In genomic region chr6:149140910-149141290, GRCh38 we compare ENCODE assay signal across 10 cellular contexts.
DNase-seq lines count a peak whose midpoint lies in the region; ATAC-seq and TF ChIP-seq lines count a peak whose summit lies in the region.
"Had no signal": no experiment of that assay in that cellular context is flagged by ENCODE, and none has a peak within 500 bp of the region (broad histone marks: within the 10 kb centered on the region; RNA-seq: fewer than 3 reads in every experiment).

No MANE protein-coding gene starts in this region.

- no peaks in the 10 kb centered on the region for H3K27me3 Mint-ChIP-seq in CD8-positive, alpha-beta T cell (ENCODE audit: low read depth)
- no peaks in the 10 kb centered on the region for H3K27me3 Mint-ChIP-seq in endothelial cell (ENCODE audit: unreplicated experiment)

- H3K27me3 ChIP-seq in CD8-positive, alpha-beta T cell (ENCODE audit: insufficient read depth, low read length), result no peaks in the 10 kb centered on the region

- peak; percentile 79 for ATAC-seq in CD8-positive, alpha-beta T cell
- ATAC-seq in GM19397 (IDR thresholded peaks at IDR 0.05; ENCODE audit: unreplicated experiment), result peak; percentile 39
- peak; percentile 58 for ATAC-seq in HG03457 (IDR thresholded peaks at IDR 0.05; ENCODE audit: unreplicated experiment)

- CTCF ChIA-PET in CD8-positive, alpha-beta T cell (lab: Charles Lee), result interaction anchor here (1.1 kb wide), 1 partner anchor 12 kb away, joined by 4 read pairs; no protein-coding TSS in a partner anchor

- intact Hi-C loops in CD8-positive, alpha-beta T cell (cut with DNase I, micrococcal nuclease), result loop anchor here (1.0 to 5.0 kb wide), 5 partner anchors 14 to 176 kb away; partner anchors contain the start of gene TAB2 (in 2 of the 2)

- H3K27ac Mint-ChIP-seq in CD8-positive, alpha-beta T cell, result peak overlapping the region; percentile 98
- peak overlapping the region; percentile 89 for H3K27ac Mint-ChIP-seq in endothelial cell (ENCODE audit: unreplicated experiment)

- H3K9me3 Mint-ChIP-seq in CD8-positive, alpha-beta T cell, result peaks cover 15% of the 10 kb centered on the region
- H3K9me3 Mint-ChIP-seq in endothelial cell (ENCODE audit: unreplicated experiment), result no peaks in the 10 kb centered on the region

- peak overlapping the region; percentile 65 for H3K27ac ChIP-seq in CD8-positive, alpha-beta T cell (ENCODE audit: low read depth, low read length)

- H3K36me3 Mint-ChIP-seq in CD8-positive, alpha-beta T cell, result peaks cover 27% of the 10 kb centered on the region
- no peaks in the 10 kb centered on the region for H3K36me3 Mint-ChIP-seq in endothelial cell (ENCODE audit: low read depth, unreplicated experiment)
- H3K36me3 Mint-ChIP-seq: brain had no signal

- POLR2A ChIA-PET in CD8-positive, alpha-beta T cell (lab: Charles Lee), result interaction anchor here (0.7 to 1.3 kb wide), 4 partner anchors 10 to 177 kb away, joined by 3 to 6 read pairs (median 4); partner anchors contain the start of gene TAB2

- no peak for TF ChIP-seq CTCF in CD8-positive, alpha-beta T cell (IDR thresholded peaks at IDR 0.05)
- no peak for TF ChIP-seq CTCF in endothelial cell (IDR thresholded peaks at IDR 0.05; ENCODE audit: unreplicated experiment)

- H3K9me3 ChIP-seq in CD8-positive, alpha-beta T cell (ENCODE audit: low read length), result peaks cover 4% of the 10 kb centered on the region

- H3K4me1 ChIP-seq in CD8-positive, alpha-beta T cell (ENCODE audit: insufficient read depth, low read length), result peaks cover 26% of the 10 kb centered on the region

- H3K4me3 Mint-ChIP-seq in CD8-positive, alpha-beta T cell, result peak overlapping the region; percentile 71
- H3K4me3 Mint-ChIP-seq in endothelial cell (ENCODE audit: unreplicated experiment), result no peak overlapping the region
- H3K4me3 Mint-ChIP-seq: brain had no signal

- no peak overlapping the region for H3K4me3 ChIP-seq in CD8-positive, alpha-beta T cell (ENCODE audit: low read depth, low read length)

- H3K4me1 Mint-ChIP-seq in CD8-positive, alpha-beta T cell (ENCODE audit: low read depth), result peaks cover 42% of the 10 kb centered on the region
- H3K4me1 Mint-ChIP-seq in endothelial cell (ENCODE audit: unreplicated experiment), result peaks cover 17% of the 10 kb centered on the region
- H3K4me1 Mint-ChIP-seq: brain had no signal

- no peaks in the 10 kb centered on the region for H3K36me3 ChIP-seq in CD8-positive, alpha-beta T cell (ENCODE audit: insufficient read depth, low read length)

- no peak for DNase-seq in CD8-positive, alpha-beta T cell
- no peak for DNase-seq in endothelial cell (ENCODE audit: low spot score)
- DNase-seq in NCI-H82 (lab: John Stamatoyannopoulos, UW), result no peak
- DNase-seq in NOMO-1 treated with dmso at 0.1 percent for 144 hours (lab: John Stamatoyannopoulos, UW; ENCODE audit: unreplicated experiment), result no peak
- DNase-seq in cerebellar nuclear complex (lab: John Stamatoyannopoulos, UW), result no peak
- DNase-seq in stimulated activated CD8-positive, alpha-beta memory T cell treated with anti-CD3 and anti-CD28 coated beads, Interleukin-4, amount 100 ng/mL, for 48 hours, result no peak
- DNase-seq: NCI-H2029 had no signal
